15 cellular contexts compared by ENCODE assay signal in the genomic region with DNA sequence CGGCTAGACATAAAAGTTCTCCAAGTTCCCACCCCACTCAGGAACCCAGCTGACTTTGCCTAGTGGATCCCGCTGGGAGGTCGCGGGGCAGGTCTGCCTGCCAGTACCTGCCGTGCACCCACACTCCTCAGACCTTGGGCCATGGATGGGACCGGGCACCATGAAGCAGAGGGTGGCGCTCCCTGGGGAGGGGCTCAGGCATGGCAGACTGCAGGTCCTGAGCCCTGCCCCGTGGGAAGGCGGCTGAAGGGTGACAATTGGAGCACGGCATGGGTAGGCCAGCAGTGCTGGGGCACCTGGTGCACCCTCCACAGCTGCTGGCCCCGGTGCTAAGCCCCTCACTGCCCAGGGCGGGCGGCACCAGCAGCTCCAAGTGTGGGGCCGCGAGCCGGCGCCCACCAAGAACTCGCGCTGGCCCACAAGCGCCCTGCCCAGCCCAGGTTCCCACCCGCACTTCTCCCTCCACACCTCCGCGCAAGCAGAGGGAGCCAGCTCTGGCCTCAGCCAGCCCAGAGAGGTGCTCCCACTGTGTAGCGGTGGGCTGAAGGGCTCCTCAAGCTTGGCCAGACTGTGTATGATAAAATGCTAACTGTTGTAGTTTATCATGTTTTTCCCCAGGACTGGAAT.
A peak's percentile ranks its signal among the peaks of the same experiment; 100 is the strongest.
DNase-seq lines count a peak whose midpoint lies in the region; ATAC-seq, FAIRE-seq and TF ChIP-seq lines count a peak whose summit lies in the region.
"Had no signal": no experiment of that assay in that cellular context is flagged by ENCODE, and none has a peak within 500 bp of the region (broad histone marks: within the 10 kb centered on the region; RNA-seq: fewer than 3 reads in every experiment).

No MANE protein-coding gene starts in this region.

- no peaks in the 10 kb centered on the region for H3K36me3 Mint-ChIP-seq in stimulated activated effector memory CD8-positive, alpha-beta T cell treated with anti-CD3 and anti-CD28 coated beads, Interleukin-12 subunit alpha, Interleukin-12 subunit beta, amount 100 ng/mL, for 72 hours
- H3K36me3 Mint-ChIP-seq: CD8-positive, alpha-beta T cell had no signal

- FAIRE-seq in kidney (lab: Jason Lieb, UNC) = no peak
- FAIRE-seq: HepG2 had no signal

- H3K27ac Mint-ChIP-seq in stimulated activated effector memory CD8-positive, alpha-beta T cell treated with anti-CD3 and anti-CD28 coated beads, Interleukin-12 subunit alpha, Interleukin-12 subunit beta, amount 100 ng/mL, for 72 hours = no peak overlapping the region
- H3K27ac Mint-ChIP-seq: B cell; CD8-positive, alpha-beta T cell had no signal

- H3K9me3 ChIP-seq in right cardiac atrium (ENCODE audit: control insufficient read depth, low read length) (no peaks in the 10 kb centered on the region), kidney (ENCODE audit: control insufficient read depth in 1 of 2, low read length in 2 of 2) (no peaks in the 10 kb centered on the region), aorta (ENCODE audit: control insufficient read depth, low read length) (no peaks in the 10 kb centered on the region)
- H3K9me3 ChIP-seq: HAP-1 had no signal

- no peak for TF ChIP-seq CTCF in kidney (IDR thresholded peaks at IDR 0.05; ENCODE audit: borderline replicate concordance, extremely low read depth, insufficient read depth)

- H3K4me1 ChIP-seq in right cardiac atrium (ENCODE audit: control insufficient read depth, insufficient read depth, low read length) (no peaks in the 10 kb centered on the region), kidney (ENCODE audit: control insufficient read depth in 1 of 2, insufficient read depth in 1 of 2, low read depth in 1 of 2, low read length in 2 of 2) (no peaks in the 10 kb centered on the region), aorta (ENCODE audit: control insufficient read depth in 1 of 2, insufficient read depth in 2 of 2, low read length in 2 of 2) (no peaks in the 10 kb centered on the region)
- H3K4me1 ChIP-seq: BLaER1 treated with 17β-estradiol and CSF1 and Interleukin-3, amounts not matched to agents 10 nM and 100 nM; HAP-1 had no signal

- no peak overlapping the region for H3K9ac ChIP-seq in kidney (ENCODE audit: low read length in 2 of 2)
- H3K9ac ChIP-seq: BLaER1 treated with 17β-estradiol and CSF1 and Interleukin-3, amounts not matched to agents 10 nM and 100 nM had no signal

- H3K27me3 ChIP-seq in right cardiac atrium (ENCODE audit: control insufficient read depth, insufficient read depth) = no peaks in the 10 kb centered on the region
- H3K27me3 ChIP-seq in aorta (ENCODE audit: control insufficient read depth in 1 of 2, insufficient read depth in 2 of 2, low read length in 1 of 2) = no peaks in the 10 kb centered on the region
- H3K27me3 ChIP-seq: BLaER1 treated with 17β-estradiol and CSF1 and Interleukin-3, amounts not matched to agents 10 nM and 100 nM had no signal

- ATAC-seq in right cardiac atrium = peak in 1 of 2 donors; percentile 40
- ATAC-seq in stimulated activated effector memory CD8-positive, alpha-beta T cell treated with anti-CD3 and anti-CD28 coated beads, Interleukin-12 subunit alpha, Interleukin-12 subunit beta, amount 100 ng/mL, for 72 hours = peak; percentile 51
- no peak for ATAC-seq in aorta (ENCODE audit: low FRiP score)
- ATAC-seq: CD8-positive, alpha-beta T cell; HepG2 had no signal

- no peaks in the 10 kb centered on the region for H3K36me3 ChIP-seq in kidney (ENCODE audit: control insufficient read depth in 1 of 2, insufficient read depth in 2 of 2, low read length in 2 of 2)
- no peaks in the 10 kb centered on the region for H3K36me3 ChIP-seq in aorta (ENCODE audit: control insufficient read depth in 1 of 2, insufficient read depth in 2 of 2, low read length in 1 of 2)
- H3K36me3 ChIP-seq: BLaER1 treated with 17β-estradiol and CSF1 and Interleukin-3, amounts not matched to agents 10 nM and 100 nM; HAP-1 had no signal

- no peak overlapping the region for H3K4me3 Mint-ChIP-seq in stimulated activated effector memory CD8-positive, alpha-beta T cell treated with anti-CD3 and anti-CD28 coated beads, Interleukin-12 subunit alpha, Interleukin-12 subunit beta, amount 100 ng/mL, for 72 hours
- H3K4me3 Mint-ChIP-seq: B cell; CD8-positive, alpha-beta T cell had no signal

- peak in 2 of 3 donors; percentile 20 to 35 for DNase-seq in right cardiac atrium
- DNase-seq in cardiac septum (ENCODE audit: low spot score) = no peak
- DNase-seq in kidney = peak; percentile 41
- no peak for DNase-seq in stimulated activated effector memory CD8-positive, alpha-beta T cell treated with anti-CD3 and anti-CD28 coated beads, Interleukin-12 subunit alpha, Interleukin-12 subunit beta, amount 100 ng/mL, for 72 hours (ENCODE audit: low spot score in 2 of 2)
- DNase-seq in aorta = peak; percentile 37 to 69
- DNase-seq in posterior vena cava (ENCODE audit: low spot score) = no peak
- no peak for DNase-seq in activated CD8-positive, alpha-beta memory T cell treated with anti-CD3 and anti-CD28 coated beads, Interleukin-2, amount 50 U/mL, for 4 hours
- DNase-seq: Calu3; CD8-positive, alpha-beta T cell; DMS79 treated with DMSO at 0.1 percent for 48 hours; GF-D8 had no signal

- H3K27ac ChIP-seq in right cardiac atrium (ENCODE audit: low read length) (no peak overlapping the region), kidney (ENCODE audit: low read depth in 2 of 2, low read length in 2 of 2) (no peak overlapping the region), aorta (ENCODE audit: low read depth in 1 of 2, low read length in 2 of 2) (no peak overlapping the region)
- H3K27ac ChIP-seq: BLaER1 treated with 17β-estradiol and CSF1 and Interleukin-3, amounts not matched to agents 10 nM and 100 nM had no signal

- WGBS in right cardiac atrium = 96% methylated on average over 24 of the region's 24 CpGs
- WGBS in aorta, 2 donors = 97 to 98% methylated on average over 18 to 24 of the region's 24 CpGs

- H3K4me3 ChIP-seq in right cardiac atrium (ENCODE audit: low read length) (no peak overlapping the region), kidney (ENCODE audit: low read length in 2 of 2) (no peak overlapping the region), aorta (ENCODE audit: low read length in 2 of 2) (no peak overlapping the region)
- H3K4me3 ChIP-seq: BLaER1 treated with 17β-estradiol and CSF1 and Interleukin-3, amounts not matched to agents 10 nM and 100 nM; HAP-1 had no signal

- intact Hi-C loops in right cardiac atrium (cut with DNase I) = no loop called here
- intact Hi-C loops in cardiac septum (cut with DNase I) = no loop called here
- intact Hi-C loops in kidney (cut with DNase I) = no loop called here
- intact Hi-C loops in aorta (cut with DNase I) = no loop called here
- intact Hi-C loops in posterior vena cava (cut with DNase I) = no loop called here

- no peaks in the 10 kb centered on the region for H3K4me1 Mint-ChIP-seq in stimulated activated effector memory CD8-positive, alpha-beta T cell treated with anti-CD3 and anti-CD28 coated beads, Interleukin-12 subunit alpha, Interleukin-12 subunit beta, amount 100 ng/mL, for 72 hours
- H3K4me1 Mint-ChIP-seq: B cell had no signal

- peaks cover 14% of the 10 kb centered on the region for H3K9me3 Mint-ChIP-seq in stimulated activated effector memory CD8-positive, alpha-beta T cell treated with anti-CD3 and anti-CD28 coated beads, Interleukin-12 subunit alpha, Interleukin-12 subunit beta, amount 100 ng/mL, for 72 hours
- H3K9me3 Mint-ChIP-seq: CD8-positive, alpha-beta T cell had no signal

Comparison
In these comparisons a context has a peak if more than half of its experiments do, and no peak if none do; other contexts are left out.
1. DNase-seq: peak in right cardiac atrium (2 of 3), kidney (single experiment) and aorta (2 of 2); none in cardiac septum (single experiment), stimulated activated effector memory CD8-positive, alpha-beta T cell treated with anti-CD3 and anti-CD28 coated beads, Interleukin-12 subunit alpha, Interleukin-12 subunit beta, amount 100 ng/mL, for 72 hours (0 of 2), posterior vena cava (single experiment) and activated CD8-positive, alpha-beta memory T cell treated with anti-CD3 and anti-CD28 coated beads, Interleukin-2, amount 50 U/mL, for 4 hours (single experiment).